In the genomic region with DNA sequence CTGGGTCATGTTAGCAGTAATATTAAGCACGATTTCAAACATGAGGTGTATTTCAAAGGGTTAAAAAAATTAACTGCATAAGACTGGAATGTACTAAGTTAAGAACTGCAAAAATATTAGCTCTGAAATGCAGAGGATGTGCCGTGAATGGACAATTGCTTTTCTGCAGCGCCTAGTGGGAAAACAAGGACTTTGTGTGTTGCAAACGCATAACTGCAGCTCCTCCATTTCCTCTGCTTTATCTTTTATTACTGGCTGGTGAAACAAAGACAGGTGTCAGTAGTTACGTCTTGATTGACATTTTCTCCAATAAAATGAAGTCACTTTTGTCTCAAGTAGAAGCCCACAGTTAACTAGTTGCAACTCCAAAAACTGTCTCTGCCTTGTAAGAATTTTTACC, we compare ENCODE assay signal across 9 cellular contexts. TPM values are rescaled to one million over a fixed set of nuclear protein-coding genes. Genes with fewer than 3 reads are reported as not detected.
DNase-seq lines count a peak whose midpoint lies in the region; ATAC-seq and TF ChIP-seq lines count a peak whose summit lies in the region.
"Had no signal": no experiment of that assay in that cellular context is flagged by ENCODE, and none has a peak within 500 bp of the region (broad histone marks: within the 10 kb centered on the region; RNA-seq: fewer than 3 reads in every experiment).

No MANE protein-coding gene starts in this region.

- H3K36me3 Mint-ChIP-seq in type B pancreatic cell: no peaks in the 10 kb centered on the region

- no peak for DNase-seq in Right ventricle myocardium superior
- no peak for DNase-seq in cardiac septum (ENCODE audit: low spot score)
- peak; percentile 80 for DNase-seq in choroid plexus epithelial cell (ENCODE audit: low read depth)
- DNase-seq in type B pancreatic cell (ENCODE audit: extremely low spot score, unreplicated experiment): no peak
- DNase-seq in SK-N-DZ (ENCODE audit: low spot score): no peak
- DNase-seq: activated CD4-positive, alpha-beta T cell treated with anti-CD3 and anti-CD28 coated beads, Interleukin-2, amount 50 U/mL, for 4 hours had no signal

- H3K27me3 ChIP-seq in mucosa of rectum (ENCODE audit: control insufficient read depth in 2 of 2, insufficient read depth in 2 of 2, low read length in 2 of 2): no peaks in the 10 kb centered on the region

- no peak overlapping the region for H3K27ac Mint-ChIP-seq in type B pancreatic cell

- TF ChIP-seq CTCF in choroid plexus epithelial cell (conservative IDR thresholded peaks at IDR 0.05; ENCODE audit: low read depth, low read length): peak; percentile 44
- no peak for TF ChIP-seq CTCF in type B pancreatic cell (conservative IDR thresholded peaks at IDR 0.05)

- H3K36me3 ChIP-seq in mucosa of rectum (ENCODE audit: control insufficient read depth in 2 of 2, insufficient read depth in 2 of 2, low read length in 2 of 2): no peaks in the 10 kb centered on the region

- peaks cover 22% of the 10 kb centered on the region for H3K4me1 Mint-ChIP-seq in type B pancreatic cell (ENCODE audit: unreplicated experiment)

- peak overlapping the region; percentile 66 for H3K4me3 ChIP-seq in choroid plexus epithelial cell (ENCODE audit: low read depth, low read length)
- H3K4me3 ChIP-seq in mucosa of rectum (ENCODE audit: low read length in 2 of 2): peak overlapping the region; percentile 43

- H3K9ac ChIP-seq in mucosa of rectum (ENCODE audit: low read depth in 1 of 2, low read length in 2 of 2): peak overlapping the region in 1 of 2 donors; percentile 4

- no peaks in the 10 kb centered on the region for H3K9me3 ChIP-seq in mucosa of rectum (ENCODE audit: control insufficient read depth in 2 of 2, low read length in 2 of 2)

- H3K27me3 Mint-ChIP-seq in type B pancreatic cell: no peaks in the 10 kb centered on the region

- ATAC-seq in Right ventricle myocardium superior (ENCODE audit: poor library complexity) (peak; percentile 35), GM21723 (IDR thresholded peaks at IDR 0.05; ENCODE audit: unreplicated experiment) (no peak), GM19328 (IDR thresholded peaks at IDR 0.05; ENCODE audit: unreplicated experiment) (no peak)

- peak overlapping the region; percentile 62 for H3K4me3 Mint-ChIP-seq in type B pancreatic cell

- H3K4me1 ChIP-seq in mucosa of rectum (ENCODE audit: control insufficient read depth in 2 of 2, insufficient read depth in 2 of 2, low read length in 2 of 2): peaks cover 0 to 2% of the 10 kb centered on the region in 2 donors

- peak overlapping the region in 1 of 2 donors; percentile 19 for H3K27ac ChIP-seq in mucosa of rectum (ENCODE audit: low read depth in 2 of 2, low read length in 2 of 2)

- no peaks in the 10 kb centered on the region for H3K9me3 Mint-ChIP-seq in type B pancreatic cell

- intact Hi-C loops in Right ventricle myocardium superior (cut with DNase I) (no loop called here), cardiac septum (cut with DNase I) (no loop called here)

RNA-seq across cellular contexts. Expression of a gene that starts 1.7 kb away (rescaled TPM):
- total RNA-seq in Right ventricle myocardium superior: 18.6 TPM
- total RNA-seq in cardiac septum: 4.4 TPM
- 3.9 and 5.1 TPM in 2 replicates for total RNA-seq in type B pancreatic cell (ENCODE audit: low replicate concordance)
- polyA plus RNA-seq in SK-N-DZ (2014; cell fraction: cytosol; rRNA removed): 0.02 TPM in 1 of 2 replicates, not detected in the other
- polyA plus RNA-seq in SK-N-DZ (2014; cell fraction: nucleus; rRNA removed): not detected in 2 replicates
